In the genomic region with DNA sequence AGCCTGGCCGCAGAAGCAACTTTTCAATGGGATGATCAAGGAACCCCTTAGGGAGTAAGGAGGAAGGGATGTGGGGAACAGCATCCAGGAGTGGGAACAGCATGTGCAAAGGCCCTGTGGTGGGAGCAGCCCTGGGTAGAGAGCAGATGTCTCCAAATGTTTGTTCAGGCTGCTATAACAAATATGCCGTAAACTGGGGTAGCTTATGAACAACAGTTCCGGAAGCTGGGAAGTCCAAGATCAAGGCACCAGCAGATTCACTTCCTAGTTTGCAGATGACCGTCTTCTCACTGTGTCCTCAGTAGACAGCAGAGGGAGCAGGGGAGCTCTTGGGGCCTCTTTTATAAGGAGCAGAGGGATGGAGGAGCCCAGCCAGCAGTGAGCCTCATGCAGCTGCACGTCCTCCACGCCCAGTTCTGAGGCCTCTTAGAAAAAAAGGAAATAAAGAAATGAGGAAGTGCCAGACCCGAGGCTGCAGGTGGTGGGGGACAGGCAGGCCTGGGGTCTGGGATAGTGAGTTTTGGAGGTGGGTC, we compare ENCODE assay signal across 8 cellular contexts. TPM values are rescaled to one million over a fixed set of nuclear protein-coding genes. Genes with fewer than 3 reads are reported as not detected.
DNase-seq lines count a peak whose midpoint lies in the region; ATAC-seq and TF ChIP-seq lines count a peak whose summit lies in the region.

No MANE protein-coding gene starts in this region.

- H3K4me3 Mint-ChIP-seq in T-helper 17 cell = peak overlapping the region; percentile 28

- no peaks in the 10 kb centered on the region for H3K36me3 Mint-ChIP-seq in T-helper 17 cell (ENCODE audit: low read depth)

- H3K27me3 ChIP-seq in gastrocnemius medialis = no peaks in the 10 kb centered on the region

- no peaks in the 10 kb centered on the region for H3K36me3 ChIP-seq in gastrocnemius medialis

- no peak for TF ChIP-seq POLR2A in gastrocnemius medialis (IDR thresholded peaks at IDR 0.05)

- peak in 1 of 5 experiments; percentile 21 for TF ChIP-seq CTCF in gastrocnemius medialis (IDR thresholded peaks at IDR 0.05 in 4 of 5, conservative IDR thresholded peaks at IDR 0.05 in 1 of 5)

- H3K27ac ChIP-seq in gastrocnemius medialis = no peak overlapping the region

- no peak overlapping the region for H3K4me3 ChIP-seq in gastrocnemius medialis

- intact Hi-C loops in gastrocnemius medialis (cut with DNase I; ENCODE audit: low total_unique reads) = loop anchor here (10.0 kb wide), 1 partner anchor 147 kb away; a partner anchor contains a TSS

- ATAC-seq in T-helper 17 cell (peak; percentile 71), gastrocnemius medialis (peak; percentile 55 to 76), HG03520 (IDR thresholded peaks at IDR 0.05; ENCODE audit: unreplicated experiment) (no peak)

- peaks cover 0 to 3% of the 10 kb centered on the region in 2 donors for H3K4me1 ChIP-seq in gastrocnemius medialis

- DNase-seq in COR-L47 (lab: John Stamatoyannopoulos, UW) = peak; percentile 16
- peak; percentile 82 for DNase-seq in HK-2 (ENCODE audit: unreplicated experiment)
- no peak for DNase-seq in T-helper 17 cell
- DNase-seq in globus pallidus (ENCODE audit: low spot score) = peak; percentile 66
- DNase-seq in gastrocnemius medialis = peak; percentile 63 to 68
- no peak for DNase-seq in NCI-H1694 treated with DMSO at 0.1 percent for 48 hours (lab: John Stamatoyannopoulos, UW)
- no peak for DNase-seq in foreskin melanocyte

- in situ Hi-C loops in gastrocnemius medialis (cut with MboI; ENCODE audit: low sequenced_read_pairs in 4 of 4) = loop anchor here (5.0 to 25.0 kb wide), 4 partner anchors 47 to 139 kb away; a partner anchor contains a TSS

- no peak overlapping the region for H3K27ac Mint-ChIP-seq in T-helper 17 cell

- H3K9me3 ChIP-seq in T-helper 17 cell (ENCODE audit: control insufficient read depth, low read length, poor library complexity, severe bottlenecking) = no peaks in the 10 kb centered on the region
- H3K9me3 ChIP-seq in gastrocnemius medialis = no peaks in the 10 kb centered on the region

- H3K27me3 Mint-ChIP-seq in T-helper 17 cell = peaks cover 21% of the 10 kb centered on the region

- H3K4me1 Mint-ChIP-seq in T-helper 17 cell = peaks cover 6% of the 10 kb centered on the region

RNA-seq across cellular contexts. Expression of a gene that starts 4.2 kb away (rescaled TPM):
- total RNA-seq in T-helper 17 cell (1 to 10 TPM in 1 of 2 donors, under 1 TPM in 1; 0.63 to 3.2 TPM), gastrocnemius medialis (1 to 10 TPM in 3 of 4 donors, under 1 TPM in 1; 0.34 to 4.2 (median 2.3) TPM)

RNA-seq across cellular contexts. Expression of a gene that starts 15.7 kb away (rescaled TPM):
- total RNA-seq in T-helper 17 cell (under 1 TPM; 0.29 to 0.85 TPM), gastrocnemius medialis (1 to 10 TPM in 2 of 4 donors, not detected in 2; 1.4 to 2.7 TPM)

RNA-seq across cellular contexts. Expression of a gene that starts 17.6 kb away (rescaled TPM):
- total RNA-seq in T-helper 17 cell = 100 to 1,000 TPM; 112 to 113 TPM
- 10 to 100 TPM; 24.7 to 65.2 (median 44.1) TPM for total RNA-seq in gastrocnemius medialis

RNA-seq across cellular contexts. Expression of a gene that starts 36.3 kb away (rescaled TPM):
- total RNA-seq in T-helper 17 cell (10 to 100 TPM; 37.6 to 39.6 TPM), gastrocnemius medialis (10 to 100 TPM in 1 of 4 donors, 1 to 10 TPM in 3; 5.1 to 29.1 (median 7.8) TPM)

Comparison
In these comparisons a context has a peak if more than half of its experiments do, and no peak if none do; other contexts are left out.
1. DNase-seq: peak in COR-L47 (single experiment), HK-2 (single experiment), globus pallidus (single experiment) and gastrocnemius medialis (2 of 2); none in T-helper 17 cell (0 of 3), NCI-H1694 treated with DMSO at 0.1 percent for 48 hours (single experiment) and foreskin melanocyte (single experiment).